ENCODE assay signal across 9 cellular contexts in the genomic region with DNA sequence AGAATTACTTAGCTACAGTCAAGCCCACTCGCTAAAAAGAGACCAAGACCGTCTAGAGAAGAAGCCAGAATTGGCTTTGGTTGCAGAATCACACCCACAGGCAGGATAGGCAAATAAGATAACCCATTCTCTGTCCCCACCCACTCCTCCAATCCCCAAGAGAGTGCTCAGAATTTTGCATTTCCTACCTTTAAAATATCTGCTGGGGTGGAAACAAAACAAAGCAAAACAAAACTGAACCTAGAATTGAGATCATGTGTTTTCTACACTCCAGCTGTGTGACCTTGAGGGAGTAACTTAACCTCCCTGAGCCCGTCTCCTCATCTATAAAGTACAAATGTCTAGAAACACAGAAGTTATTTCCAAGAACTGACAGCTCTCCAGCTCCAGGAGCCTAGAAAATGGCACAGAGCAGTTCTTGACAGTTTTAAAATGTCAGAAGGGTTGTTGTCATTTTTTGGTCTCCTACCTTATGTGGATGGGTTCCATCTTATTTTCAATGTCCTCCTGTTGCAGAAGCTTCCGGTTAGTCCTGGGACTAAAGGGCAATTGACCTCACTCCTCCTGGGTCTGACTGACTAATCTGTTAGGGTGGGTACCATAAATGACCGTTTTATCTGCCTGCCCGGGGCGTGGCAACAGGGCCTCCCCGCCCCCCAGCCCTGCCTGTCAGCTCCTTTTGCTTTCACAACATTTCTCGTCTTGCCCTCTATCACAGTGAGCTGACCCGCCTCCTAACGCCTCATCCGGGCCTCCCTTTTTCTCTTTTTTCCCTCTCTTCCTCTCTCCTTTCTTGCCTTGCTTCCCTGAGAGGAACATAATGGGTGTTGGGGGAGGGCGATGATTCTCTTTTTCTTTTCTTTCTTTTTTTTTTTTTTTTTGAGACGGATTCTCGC.
DNase-seq lines count a peak whose midpoint lies in the region; ATAC-seq, FAIRE-seq and TF ChIP-seq lines count a peak whose summit lies in the region.
"Had no signal": no experiment of that assay in that cellular context is flagged by ENCODE, and none has a peak within 500 bp of the region (broad histone marks: within the 10 kb centered on the region; RNA-seq: fewer than 3 reads in every experiment).

No MANE protein-coding gene starts in this region.

- ATAC-seq in GM18907 (IDR thresholded peaks at IDR 0.05; ENCODE audit: unreplicated experiment) = peak; percentile 84
- ATAC-seq in HG03025 (IDR thresholded peaks at IDR 0.05; ENCODE audit: low FRiP score, unreplicated experiment) = peak; percentile 90

- H3K4me3 ChIP-seq in Peyer's patch = peak overlapping the region in 3 of 4 donors; percentile 31 to 65 (median 54)

- H3K27me3 ChIP-seq in Peyer's patch = no peaks in the 10 kb centered on the region

- H3K9me3 ChIP-seq in Peyer's patch = no peaks in the 10 kb centered on the region

- H3K27ac ChIP-seq in Peyer's patch = peak overlapping the region; percentile 62 to 86 (median 79)

- H3K36me3 ChIP-seq in Peyer's patch = no peaks in the 10 kb centered on the region

- H3K4me1 ChIP-seq in Peyer's patch = peaks cover 0 to 15% (median 2%) of the 10 kb centered on the region in 4 donors

- in situ Hi-C loops in ACHN (cut with HindIII; ENCODE audit: low pct_ligation_motif_present, low pct_unique_long_range_greater_than_20kb, low sequenced_read_pairs) = no loop called here

- DNase-seq in ACHN = peak; percentile 88
- peak; percentile 47 to 89 (median 88) for DNase-seq in Peyer's patch
- DNase-seq in islet precursor cell = peak; percentile 64
- DNase-seq in urothelium cell line (ENCODE audit: low spot score) = no peak
- DNase-seq in activated CD8-positive, alpha-beta memory T cell treated with anti-CD3 and anti-CD28 coated beads for 24 hours = no peak
- DNase-seq in epidermal melanocyte (ENCODE audit: insufficient read length, low spot score) = no peak

- FAIRE-seq in urothelium cell line (lab: Jason Lieb, UNC) = no peak
- FAIRE-seq: colon had no signal

- peak; percentile 91 for TF ChIP-seq POLR2A in Peyer's patch (IDR thresholded peaks at IDR 0.05)

- TF ChIP-seq CTCF in Peyer's patch (IDR thresholded peaks at IDR 0.05) = no peak

Comparison
In these comparisons a context has a peak if more than half of its experiments do, and no peak if none do; other contexts are left out.
1. DNase-seq: peak in ACHN (single experiment), Peyer's patch (3 of 3) and islet precursor cell (single experiment); none in urothelium cell line (single experiment), activated CD8-positive, alpha-beta memory T cell treated with anti-CD3 and anti-CD28 coated beads for 24 hours (single experiment) and epidermal melanocyte (single experiment).